16 cellular contexts compared by ENCODE assay signal in genomic region chr17:82846061-82846691, GRCh38. TPM values are rescaled to one million over a fixed set of nuclear protein-coding genes. Genes with fewer than 3 reads are reported as not detected.
DNase-seq lines count a peak whose midpoint lies in the region; ATAC-seq, FAIRE-seq and TF ChIP-seq lines count a peak whose summit lies in the region.
"Had no signal": no experiment of that assay in that cellular context is flagged by ENCODE, and none has a peak within 500 bp of the region (broad histone marks: within the 10 kb centered on the region; RNA-seq: fewer than 3 reads in every experiment).

No MANE protein-coding gene starts in this region.

- no peak for FAIRE-seq in HTR-8/SVneo (lab: Jason Lieb, UNC)

- H3K36me3 Mint-ChIP-seq in endodermal cell (ENCODE audit: low read depth), result peaks cover 21% of the 10 kb centered on the region

- no peak for TF ChIP-seq POLR2A in right lobe of liver (IDR thresholded peaks at IDR 0.05)

- no peaks in the 10 kb centered on the region for H3K27me3 ChIP-seq in endodermal cell (ENCODE audit: control insufficient read depth, insufficient read depth, low read length, poor library complexity, severe bottlenecking)
- H3K27me3 ChIP-seq in right lobe of liver, result no peaks in the 10 kb centered on the region
- H3K27me3 ChIP-seq: testis had no signal

- H3K4me1 Mint-ChIP-seq in endodermal cell, result peaks cover 6% of the 10 kb centered on the region

- no peaks in the 10 kb centered on the region for H3K9me3 Mint-ChIP-seq in endodermal cell

- peak; percentile 38 to 48 (median 44) for ATAC-seq in right lobe of liver
- ATAC-seq: activated CD8-positive, alpha-beta T cell treated with anti-CD3 and anti-CD28 coated beads, Interleukin-2, amount 10 ng/mL, durations not matched to agents 7 days and 5 days had no signal

- 86 to 88% methylated on average over 16 to 25 of the region's 25 CpGs for WGBS in endodermal cell (ENCODE audit: insufficient coverage in 1 of 2, insufficient read length in 1 of 2), 2 experiments
- 81% methylated on average over 21 of the region's 25 CpGs for WGBS in right lobe of liver (ENCODE audit: insufficient coverage, low coverage, low lambda C conversion rate, missing lambda C conversion rate)

- H3K36me3 ChIP-seq in endodermal cell (ENCODE audit: control insufficient read depth, insufficient read depth, low read length) (peaks cover 4% of the 10 kb centered on the region), right lobe of liver (no peaks in the 10 kb centered on the region)

- H3K27ac Mint-ChIP-seq in endodermal cell, result no peak overlapping the region
- H3K27ac Mint-ChIP-seq: activated CD8-positive, alpha-beta T cell treated with anti-CD3 and anti-CD28 coated beads, Interleukin-2, amount 10 ng/mL, durations not matched to agents 7 days and 5 days had no signal

- no peak overlapping the region for H3K4me3 ChIP-seq in endodermal cell (ENCODE audit: low read length)
- peak overlapping the region; percentile 25 to 29 (median 27) for H3K4me3 ChIP-seq in right lobe of liver
- H3K4me3 ChIP-seq in skeletal muscle cell (ENCODE audit: low read depth, low read length), result peak overlapping the region; percentile 25
- H3K4me3 ChIP-seq: GM23248, testis had no signal

- no peak overlapping the region for H3K4me3 Mint-ChIP-seq in endodermal cell
- H3K4me3 Mint-ChIP-seq: activated CD8-positive, alpha-beta T cell treated with anti-CD3 and anti-CD28 coated beads, Interleukin-2, amount 10 ng/mL, durations not matched to agents 7 days and 5 days had no signal

- intact Hi-C loops in right lobe of liver (cut with DNase I), result no loop called here

- H3K27ac ChIP-seq in endodermal cell (ENCODE audit: low read depth, low read length) (no peak overlapping the region), right lobe of liver (peak overlapping the region in 2 of 3 donors; percentile 43 to 44)
- H3K27ac ChIP-seq: GM23248, testis, VCaP had no signal

- H3K27me3 Mint-ChIP-seq in endodermal cell (ENCODE audit: insufficient read depth), result no peaks in the 10 kb centered on the region

- peak; percentile 49 for DNase-seq in endodermal cell
- peak in 1 of 3 donors; percentile 24 for DNase-seq in right lobe of liver
- DNase-seq in skeletal muscle cell (ENCODE audit: low read depth), result no peak
- DNase-seq in NCI-H510A (lab: John Stamatoyannopoulos, UW), result no peak
- no peak for DNase-seq in activated naive CD4-positive, alpha-beta T cell treated with Interleukin-2 at 50 U/mL for 16 hours
- no peak for DNase-seq in NCI-H526 treated with DMSO at 0.1 percent for 48 hours (lab: John Stamatoyannopoulos, UW)
- no peak for DNase-seq in HTR-8/SVneo (ENCODE audit: insufficient read length, low spot score)
- DNase-seq: activated CD8-positive, alpha-beta T cell treated with anti-CD3 and anti-CD28 coated beads, Interleukin-2, amount 10 ng/mL, durations not matched to agents 7 days and 5 days; GM23248; NCI-H1930; NCI-H510A treated with DMSO at 0.1 percent for 48 hours; OCI-M1; testis had no signal

- H3K4me1 ChIP-seq in endodermal cell (ENCODE audit: control insufficient read depth, insufficient read depth, low read length) (no peaks in the 10 kb centered on the region), right lobe of liver (no peaks in the 10 kb centered on the region)

- H3K9me3 ChIP-seq in endodermal cell (ENCODE audit: control insufficient read depth, low read length), result no peaks in the 10 kb centered on the region
- H3K9me3 ChIP-seq in right lobe of liver, result no peaks in the 10 kb centered on the region
- H3K9me3 ChIP-seq: testis had no signal

- H3K9ac ChIP-seq in endodermal cell (ENCODE audit: extremely low read depth, low read length, poor library complexity, severe bottlenecking), result no peak overlapping the region
- H3K9ac ChIP-seq: GM23248 had no signal

- no peak for TF ChIP-seq CTCF in endodermal cell (conservative IDR thresholded peaks at IDR 0.05)
- no peak for TF ChIP-seq CTCF in right lobe of liver (IDR thresholded peaks at IDR 0.05)

TF ChIP-seq in PFSK-1, 5 proteins besides CTCF, POLR2A, EP300 and RAD21:
- TF ChIP-seq TAF1 (IDR thresholded peaks at IDR 0.05; ENCODE audit: borderline replicate concordance, insufficient read depth, low read length) (0 out of 2 replicates have a peak, but pooled peaks have one; percentile 12), FOXP2 (optimal IDR thresholded peaks at IDR 0.05; ENCODE audit: borderline replicate concordance, extremely low read depth, extremely low read length, insufficient read depth) (peak; percentile 70), SIN3A (IDR thresholded peaks at IDR 0.05; ENCODE audit: borderline replicate concordance, insufficient read depth, low read length) (no peak)

RNA-seq across cellular contexts. Expression of gene ZNF750, which starts 6.4 kb away (rescaled TPM):
- 2.8 TPM for polyA plus RNA-seq in PFSK-1 (2012; ENCODE audit: insufficient read length, low read depth)
- total RNA-seq in endodermal cell, result not detected
- not detected for polyA plus RNA-seq in endodermal cell (2013, experiment 1 of 2)
- not detected for polyA plus RNA-seq in endodermal cell (2013, experiment 2 of 2)
- total RNA-seq in right lobe of liver, result not detected
- total RNA-seq: activated CD8-positive, alpha-beta T cell treated with anti-CD3 and anti-CD28 coated beads, Interleukin-2, amount 10 ng/mL, durations not matched to agents 7 days and 5 days; GM23248 had no signal
- polyA plus RNA-seq: AG04450 had no signal
